Comparison of ENCODE assay signal across 1 cellular context in the genomic region with DNA sequence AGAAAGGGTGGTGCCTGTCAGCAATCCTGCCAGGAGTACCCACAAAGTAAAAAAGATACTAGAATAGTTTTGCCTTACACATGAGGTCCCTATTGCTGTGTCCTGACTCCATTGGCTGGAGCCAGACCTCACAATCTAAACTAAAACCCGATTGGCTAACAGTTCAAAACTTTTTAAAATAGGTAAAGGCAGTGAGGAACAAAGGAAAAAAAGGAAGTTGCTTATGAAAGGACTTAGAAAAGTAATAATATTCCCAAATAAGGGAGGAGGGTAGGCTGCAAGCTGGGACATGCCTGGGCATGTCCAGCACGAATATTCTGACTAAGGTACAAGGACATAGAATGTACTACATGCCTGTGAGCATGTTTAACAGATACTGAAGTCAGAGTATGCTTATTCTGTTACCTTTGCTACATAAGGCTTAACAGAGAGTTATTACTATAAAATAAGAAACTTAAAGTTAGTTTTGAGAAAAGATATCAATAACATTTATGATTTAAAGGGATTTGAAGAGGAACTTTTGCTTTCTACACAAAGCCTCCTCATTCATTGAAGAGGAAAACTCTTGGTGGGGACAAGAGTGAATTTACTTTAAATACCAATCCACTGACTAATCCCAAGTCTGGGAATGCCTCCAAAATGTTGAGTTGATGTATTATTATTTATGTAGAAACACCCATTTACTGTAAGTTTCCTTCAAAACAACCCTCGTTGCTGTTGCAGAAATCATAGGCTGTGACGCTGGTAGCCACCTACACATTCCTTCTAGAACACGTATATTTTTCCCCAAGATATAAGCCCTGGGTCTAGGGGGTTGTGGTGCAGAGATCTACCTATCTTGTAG.
TF ChIP-seq lines count a peak whose summit lies in the region.

No MANE protein-coding gene starts in this region.

TF ChIP-seq in K562, 482 proteins besides CTCF, POLR2A, EP300 and RAD21 (continued from another document):
- no peak for TF ChIP-seq HNRNPUL1 (IDR thresholded peaks at IDR 0.05; ENCODE audit: low read length)
- TF ChIP-seq, protein P1, sequence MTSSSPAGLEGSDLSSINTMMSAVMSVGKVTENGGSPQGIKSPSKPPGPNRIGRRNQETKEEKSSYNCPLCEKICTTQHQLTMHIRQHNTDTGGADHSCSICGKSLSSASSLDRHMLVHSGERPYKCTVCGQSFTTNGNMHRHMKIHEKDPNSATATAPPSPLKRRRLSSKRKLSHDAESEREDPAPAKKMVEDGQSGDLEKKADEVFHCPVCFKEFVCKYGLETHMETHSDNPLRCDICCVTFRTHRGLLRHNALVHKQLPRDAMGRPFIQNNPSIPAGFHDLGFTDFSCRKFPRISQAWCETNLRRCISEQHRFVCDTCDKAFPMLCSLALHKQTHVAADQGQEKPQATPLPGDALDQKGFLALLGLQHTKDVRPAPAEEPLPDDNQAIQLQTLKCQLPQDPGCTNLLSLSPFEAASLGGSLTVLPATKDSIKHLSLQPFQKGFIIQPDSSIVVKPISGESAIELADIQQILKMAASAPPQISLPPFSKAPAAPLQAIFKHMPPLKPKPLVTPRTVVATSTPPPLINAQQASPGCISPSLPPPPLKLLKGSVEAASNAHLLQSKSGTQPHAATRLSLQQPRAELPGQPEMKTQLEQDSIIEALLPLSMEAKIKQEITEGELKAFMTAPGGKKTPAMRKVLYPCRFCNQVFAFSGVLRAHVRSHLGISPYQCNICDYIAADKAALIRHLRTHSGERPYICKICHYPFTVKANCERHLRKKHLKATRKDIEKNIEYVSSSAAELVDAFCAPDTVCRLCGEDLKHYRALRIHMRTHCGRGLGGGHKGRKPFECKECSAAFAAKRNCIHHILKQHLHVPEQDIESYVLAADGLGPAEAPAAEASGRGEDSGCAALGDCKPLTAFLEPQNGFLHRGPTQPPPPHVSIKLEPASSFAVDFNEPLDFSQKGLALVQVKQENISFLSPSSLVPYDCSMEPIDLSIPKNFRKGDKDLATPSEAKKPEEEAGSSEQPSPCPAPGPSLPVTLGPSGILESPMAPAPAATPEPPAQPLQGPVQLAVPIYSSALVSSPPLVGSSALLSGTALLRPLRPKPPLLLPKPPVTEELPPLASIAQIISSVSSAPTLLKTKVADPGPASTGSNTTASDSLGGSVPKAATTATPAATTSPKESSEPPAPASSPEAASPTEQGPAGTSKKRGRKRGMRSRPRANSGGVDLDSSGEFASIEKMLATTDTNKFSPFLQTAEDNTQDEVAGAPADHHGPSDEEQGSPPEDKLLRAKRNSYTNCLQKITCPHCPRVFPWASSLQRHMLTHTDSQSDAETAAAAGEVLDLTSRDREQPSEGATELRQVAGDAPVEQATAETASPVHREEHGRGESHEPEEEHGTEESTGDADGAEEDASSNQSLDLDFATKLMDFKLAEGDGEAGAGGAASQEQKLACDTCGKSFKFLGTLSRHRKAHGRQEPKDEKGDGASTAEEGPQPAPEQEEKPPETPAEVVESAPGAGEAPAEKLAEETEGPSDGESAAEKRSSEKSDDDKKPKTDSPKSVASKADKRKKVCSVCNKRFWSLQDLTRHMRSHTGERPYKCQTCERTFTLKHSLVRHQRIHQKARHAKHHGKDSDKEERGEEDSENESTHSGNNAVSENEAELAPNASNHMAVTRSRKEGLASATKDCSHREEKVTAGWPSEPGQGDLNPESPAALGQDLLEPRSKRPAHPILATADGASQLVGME (CRISPR knock-in tag; IDR thresholded peaks at IDR 0.05) = no peak
- TF ChIP-seq TFAM (CRISPR knock-in tag; conservative IDR thresholded peaks at IDR 0.05) = no peak
- no peak for TF ChIP-seq TEAD1 (CRISPR knock-in tag; IDR thresholded peaks at IDR 0.05)
- no peak for TF ChIP-seq DIDO1 (tag; IDR thresholded peaks at IDR 0.05; ENCODE audit: low read depth)
- TF ChIP-seq PPARD (CRISPR knock-in tag; IDR thresholded peaks at IDR 0.05) = no peak
- TF ChIP-seq, protein P2, sequence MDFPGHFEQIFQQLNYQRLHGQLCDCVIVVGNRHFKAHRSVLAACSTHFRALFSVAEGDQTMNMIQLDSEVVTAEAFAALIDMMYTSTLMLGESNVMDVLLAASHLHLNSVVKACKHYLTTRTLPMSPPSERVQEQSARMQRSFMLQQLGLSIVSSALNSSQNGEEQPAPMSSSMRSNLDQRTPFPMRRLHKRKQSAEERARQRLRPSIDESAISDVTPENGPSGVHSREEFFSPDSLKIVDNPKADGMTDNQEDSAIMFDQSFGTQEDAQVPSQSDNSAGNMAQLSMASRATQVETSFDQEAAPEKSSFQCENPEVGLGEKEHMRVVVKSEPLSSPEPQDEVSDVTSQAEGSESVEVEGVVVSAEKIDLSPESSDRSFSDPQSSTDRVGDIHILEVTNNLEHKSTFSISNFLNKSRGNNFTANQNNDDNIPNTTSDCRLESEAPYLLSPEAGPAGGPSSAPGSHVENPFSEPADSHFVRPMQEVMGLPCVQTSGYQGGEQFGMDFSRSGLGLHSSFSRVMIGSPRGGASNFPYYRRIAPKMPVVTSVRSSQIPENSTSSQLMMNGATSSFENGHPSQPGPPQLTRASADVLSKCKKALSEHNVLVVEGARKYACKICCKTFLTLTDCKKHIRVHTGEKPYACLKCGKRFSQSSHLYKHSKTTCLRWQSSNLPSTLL (IDR thresholded peaks at IDR 0.05) = no peak
- TF ChIP-seq SIX5 (IDR thresholded peaks at IDR 0.05; ENCODE audit: borderline replicate concordance in 1 of 2, insufficient read depth in 1 of 2, low read depth in 1 of 2, low read length in 2 of 2) = no peak
- TF ChIP-seq FOXJ2 (tag; IDR thresholded peaks at IDR 0.05) = 0 out of 2 replicates have a peak, but pooled peaks have one; percentile 33
- TF ChIP-seq SMARCC2 (IDR thresholded peaks at IDR 0.05; ENCODE audit: low read depth) = no peak
- TF ChIP-seq, protein P3, sequence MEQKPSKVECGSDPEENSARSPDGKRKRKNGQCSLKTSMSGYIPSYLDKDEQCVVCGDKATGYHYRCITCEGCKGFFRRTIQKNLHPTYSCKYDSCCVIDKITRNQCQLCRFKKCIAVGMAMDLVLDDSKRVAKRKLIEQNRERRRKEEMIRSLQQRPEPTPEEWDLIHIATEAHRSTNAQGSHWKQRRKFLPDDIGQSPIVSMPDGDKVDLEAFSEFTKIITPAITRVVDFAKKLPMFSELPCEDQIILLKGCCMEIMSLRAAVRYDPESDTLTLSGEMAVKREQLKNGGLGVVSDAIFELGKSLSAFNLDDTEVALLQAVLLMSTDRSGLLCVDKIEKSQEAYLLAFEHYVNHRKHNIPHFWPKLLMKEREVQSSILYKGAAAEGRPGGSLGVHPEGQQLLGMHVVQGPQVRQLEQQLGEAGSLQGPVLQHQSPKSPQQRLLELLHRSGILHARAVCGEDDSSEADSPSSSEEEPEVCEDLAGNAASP (IDR thresholded peaks at IDR 0.05) = no peak
- TF ChIP-seq, protein P4, sequence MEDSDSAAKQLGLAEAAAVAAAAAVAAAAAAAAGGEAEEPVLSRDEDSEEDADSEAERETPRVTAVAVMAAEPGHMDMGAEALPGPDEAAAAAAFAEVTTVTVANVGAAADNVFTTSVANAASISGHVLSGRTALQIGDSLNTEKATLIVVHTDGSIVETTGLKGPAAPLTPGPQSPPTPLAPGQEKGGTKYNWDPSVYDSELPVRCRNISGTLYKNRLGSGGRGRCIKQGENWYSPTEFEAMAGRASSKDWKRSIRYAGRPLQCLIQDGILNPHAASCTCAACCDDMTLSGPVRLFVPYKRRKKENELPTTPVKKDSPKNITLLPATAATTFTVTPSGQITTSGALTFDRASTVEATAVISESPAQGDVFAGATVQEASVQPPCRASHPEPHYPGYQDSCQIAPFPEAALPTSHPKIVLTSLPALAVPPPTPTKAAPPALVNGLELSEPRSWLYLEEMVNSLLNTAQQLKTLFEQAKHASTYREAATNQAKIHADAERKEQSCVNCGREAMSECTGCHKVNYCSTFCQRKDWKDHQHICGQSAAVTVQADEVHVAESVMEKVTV (CRISPR knock-in tag; IDR thresholded peaks at IDR 0.05) = no peak
- peak in 1 of 2 experiments; percentile 12; a peak in 1 of 4 replicates for TF ChIP-seq NRF1 (conservative IDR thresholded peaks at IDR 0.05 in 1 of 2, IDR thresholded peaks at IDR 0.05 in 1 of 2)
- TF ChIP-seq FOXJ3 (CRISPR knock-in tag; IDR thresholded peaks at IDR 0.05) = no peak
- TF ChIP-seq ZNF830 (CRISPR knock-in tag; IDR thresholded peaks at IDR 0.05) = no peak
- TF ChIP-seq BCOR (IDR thresholded peaks at IDR 0.05) = no peak
- TF ChIP-seq RBM25 (IDR thresholded peaks at IDR 0.05; ENCODE audit: low read depth, low read length, severe bottlenecking) = peak; percentile 8
- no peak for TF ChIP-seq ZNF717 (CRISPR knock-in tag; IDR thresholded peaks at IDR 0.05)
- TF ChIP-seq KDM4B (IDR thresholded peaks at IDR 0.05; ENCODE audit: borderline replicate concordance in 2 of 2, low read depth in 1 of 2) = no peak
- TF ChIP-seq, protein P5, sequence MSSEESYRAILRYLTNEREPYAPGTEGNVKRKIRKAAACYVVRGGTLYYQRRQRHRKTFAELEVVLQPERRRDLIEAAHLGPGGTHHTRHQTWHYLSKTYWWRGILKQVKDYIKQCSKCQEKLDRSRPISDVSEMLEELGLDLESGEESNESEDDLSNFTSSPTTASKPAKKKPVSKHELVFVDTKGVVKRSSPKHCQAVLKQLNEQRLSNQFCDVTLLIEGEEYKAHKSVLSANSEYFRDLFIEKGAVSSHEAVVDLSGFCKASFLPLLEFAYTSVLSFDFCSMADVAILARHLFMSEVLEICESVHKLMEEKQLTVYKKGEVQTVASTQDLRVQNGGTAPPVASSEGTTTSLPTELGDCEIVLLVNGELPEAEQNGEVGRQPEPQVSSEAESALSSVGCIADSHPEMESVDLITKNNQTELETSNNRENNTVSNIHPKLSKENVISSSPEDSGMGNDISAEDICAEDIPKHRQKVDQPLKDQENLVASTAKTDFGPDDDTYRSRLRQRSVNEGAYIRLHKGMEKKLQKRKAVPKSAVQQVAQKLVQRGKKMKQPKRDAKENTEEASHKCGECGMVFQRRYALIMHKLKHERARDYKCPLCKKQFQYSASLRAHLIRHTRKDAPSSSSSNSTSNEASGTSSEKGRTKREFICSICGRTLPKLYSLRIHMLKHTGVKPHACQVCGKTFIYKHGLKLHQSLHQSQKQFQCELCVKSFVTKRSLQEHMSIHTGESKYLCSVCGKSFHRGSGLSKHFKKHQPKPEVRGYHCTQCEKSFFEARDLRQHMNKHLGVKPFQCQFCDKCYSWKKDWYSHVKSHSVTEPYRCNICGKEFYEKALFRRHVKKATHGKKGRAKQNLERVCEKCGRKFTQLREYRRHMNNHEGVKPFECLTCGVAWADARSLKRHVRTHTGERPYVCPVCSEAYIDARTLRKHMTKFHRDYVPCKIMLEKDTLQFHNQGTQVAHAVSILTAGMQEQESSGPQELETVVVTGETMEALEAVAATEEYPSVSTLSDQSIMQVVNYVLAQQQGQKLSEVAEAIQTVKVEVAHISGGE (CRISPR knock-in tag; IDR thresholded peaks at IDR 0.05) = no peak
- TF ChIP-seq, protein P6, sequence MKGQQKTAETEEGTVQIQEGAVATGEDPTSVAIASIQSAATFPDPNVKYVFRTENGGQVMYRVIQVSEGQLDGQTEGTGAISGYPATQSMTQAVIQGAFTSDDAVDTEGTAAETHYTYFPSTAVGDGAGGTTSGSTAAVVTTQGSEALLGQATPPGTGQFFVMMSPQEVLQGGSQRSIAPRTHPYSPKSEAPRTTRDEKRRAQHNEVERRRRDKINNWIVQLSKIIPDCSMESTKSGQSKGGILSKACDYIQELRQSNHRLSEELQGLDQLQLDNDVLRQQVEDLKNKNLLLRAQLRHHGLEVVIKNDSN (CRISPR knock-in tag; IDR thresholded peaks at IDR 0.05) = no peak
- TF ChIP-seq NCOA6 (IDR thresholded peaks at IDR 0.05) = no peak
- TF ChIP-seq CBX1 (IDR thresholded peaks at IDR 0.05; ENCODE audit: low read depth) = no peak
